In the genomic region with DNA sequence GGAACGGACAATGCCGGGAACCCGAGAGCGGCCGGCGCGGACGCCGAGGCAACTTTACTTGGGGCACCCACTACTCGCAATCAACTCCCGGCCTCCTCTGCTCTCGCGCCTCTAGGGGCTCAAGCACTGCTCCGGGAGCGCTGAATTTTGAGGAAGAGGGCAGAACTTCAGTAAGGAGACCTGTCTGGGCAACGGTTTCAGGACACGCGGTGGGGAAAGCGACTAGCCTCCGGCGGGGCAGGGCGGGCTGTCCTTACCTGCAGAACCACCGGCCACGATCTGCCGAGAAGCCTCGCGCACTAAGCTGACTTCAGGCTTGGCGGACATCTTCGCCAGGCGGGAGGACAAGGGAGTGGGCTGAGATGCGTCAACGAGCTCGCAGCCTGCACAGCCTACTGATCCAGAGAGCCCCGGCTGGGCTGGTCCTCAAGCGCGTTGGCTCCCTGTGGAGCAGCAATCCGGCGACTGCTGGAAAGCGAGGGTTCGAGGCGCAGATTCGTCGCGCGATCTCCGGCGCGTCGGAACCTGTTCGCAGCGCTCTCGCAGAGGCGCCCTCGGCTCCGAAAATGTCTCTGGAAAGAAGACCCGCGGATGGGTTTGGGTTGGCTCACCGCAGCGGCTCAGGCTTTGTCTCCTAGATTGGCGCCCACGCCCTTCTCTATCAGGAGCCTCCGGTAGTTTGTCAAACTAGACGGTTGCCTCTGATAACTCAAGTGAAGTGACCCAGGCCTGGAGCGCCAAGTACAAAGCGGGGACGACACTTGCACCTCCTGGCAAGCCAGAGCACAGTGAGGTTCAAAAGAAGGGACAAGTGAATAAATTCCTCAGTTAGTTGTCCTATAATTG, we compare ENCODE assay signal across 8 cellular contexts. TPM values are rescaled to one million over a fixed set of nuclear protein-coding genes. Genes with fewer than 3 reads are reported as not detected.
DNase-seq lines count a peak whose midpoint lies in the region; ATAC-seq and TF ChIP-seq lines count a peak whose summit lies in the region.

A gene (minus strand): TSS at position 583 of the 846 bp plus-strand sequence.

- 3% methylated on average over 66 of the region's 66 CpGs for WGBS in thymus

- H3K27me3 ChIP-seq in thymus (ENCODE audit: control insufficient read depth, insufficient read depth) = peaks cover 11% of the 10 kb centered on the region

- TF ChIP-seq CTCF in C4-2B (conservative IDR thresholded peaks at IDR 0.05) = no peak; the same call in 1 of the 2 replicates

- no peak for TF ChIP-seq RAD21 in Ishikawa (IDR thresholded peaks at IDR 0.05; ENCODE audit: low read depth)

- TF ChIP-seq EP300 in Ishikawa (IDR thresholded peaks at IDR 0.05; ENCODE audit: borderline replicate concordance) = peak; percentile 15; the same call in 1 of the 2 replicates

- ATAC-seq in HG03565 (IDR thresholded peaks at IDR 0.05; ENCODE audit: unreplicated experiment) = no peak

- peak; percentile 90 for TF ChIP-seq POLR2A in erythroblast (IDR thresholded peaks at IDR 0.05; ENCODE audit: low read length)

- H3K27ac ChIP-seq in C4-2B = peak within 1 kb of the TSS; percentile 92
- peak within 1 kb of the TSS; percentile 74 for H3K27ac ChIP-seq in thymus (ENCODE audit: low read depth)

- DNase-seq in SK-MEL-5 (ENCODE audit: low read depth, low spot score) (peak; percentile 73), erythroblast (lab: John Stamatoyannopoulos, UW) (peak; percentile 92 to 95), medulla oblongata (ENCODE audit: extremely low spot score) (peak; percentile 76), SK-N-DZ (ENCODE audit: low spot score) (no peak)

- H3K9me3 ChIP-seq in thymus (ENCODE audit: control insufficient read depth) = no peaks in the 10 kb centered on the region

- no peaks in the 10 kb centered on the region for H3K4me1 ChIP-seq in thymus (ENCODE audit: control insufficient read depth, insufficient read depth, low read length)

- no peaks in the 10 kb centered on the region for H3K36me3 ChIP-seq in thymus (ENCODE audit: control insufficient read depth, insufficient read depth)

- H3K4me3 ChIP-seq in thymus (ENCODE audit: low read length) = peak within 1 kb of the TSS; percentile 21

- in situ Hi-C loops in SK-MEL-5 (cut with HindIII; ENCODE audit: low pct_unique_long_range_greater_than_20kb, low sequenced_read_pairs) = no loop called here

TF ChIP-seq in Ishikawa, 13 proteins besides CTCF, POLR2A, EP300 and RAD21:
- TF ChIP-seq TCF12 (IDR thresholded peaks at IDR 0.05; ENCODE audit: low read depth) = peak; percentile 34; the same call in 1 of the 2 replicates
- TF ChIP-seq YY1 (IDR thresholded peaks at IDR 0.05; ENCODE audit: low read depth) = peak; percentile 73
- TF ChIP-seq CREB1 (IDR thresholded peaks at IDR 0.05; ENCODE audit: low read depth) = no peak
- TF ChIP-seq, protein P1, sequence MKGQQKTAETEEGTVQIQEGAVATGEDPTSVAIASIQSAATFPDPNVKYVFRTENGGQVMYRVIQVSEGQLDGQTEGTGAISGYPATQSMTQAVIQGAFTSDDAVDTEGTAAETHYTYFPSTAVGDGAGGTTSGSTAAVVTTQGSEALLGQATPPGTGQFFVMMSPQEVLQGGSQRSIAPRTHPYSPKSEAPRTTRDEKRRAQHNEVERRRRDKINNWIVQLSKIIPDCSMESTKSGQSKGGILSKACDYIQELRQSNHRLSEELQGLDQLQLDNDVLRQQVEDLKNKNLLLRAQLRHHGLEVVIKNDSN (IDR thresholded peaks at IDR 0.05) = peak; percentile 34; the same call in 1 of the 2 replicates
- TF ChIP-seq, protein P2, sequence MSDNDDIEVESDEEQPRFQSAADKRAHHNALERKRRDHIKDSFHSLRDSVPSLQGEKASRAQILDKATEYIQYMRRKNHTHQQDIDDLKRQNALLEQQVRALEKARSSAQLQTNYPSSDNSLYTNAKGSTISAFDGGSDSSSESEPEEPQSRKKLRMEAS (IDR thresholded peaks at IDR 0.05) = peak; percentile 81
- no peak for TF ChIP-seq NFIC (IDR thresholded peaks at IDR 0.05)
- 0 out of 2 replicates have a peak, but pooled peaks have one; percentile 19 for TF ChIP-seq CEBPB (IDR thresholded peaks at IDR 0.05)
- no peak for TF ChIP-seq EGR1 (IDR thresholded peaks at IDR 0.05)
- no peak for TF ChIP-seq TEAD4 (IDR thresholded peaks at IDR 0.05)
- TF ChIP-seq ZBTB7A (IDR thresholded peaks at IDR 0.05; ENCODE audit: low read depth) = no peak
- TF ChIP-seq TAF1 (IDR thresholded peaks at IDR 0.05; ENCODE audit: low read depth) = peak; percentile 95
- no peak for TF ChIP-seq FOXM1 (IDR thresholded peaks at IDR 0.05; ENCODE audit: borderline replicate concordance, low read depth)
TF ChIP-seq in Ishikawa: peak in this region for 6.

RNA-seq across cellular contexts. Expression of the gene that starts here (rescaled TPM):
- 1.8 TPM in 1 of 2 replicates, not detected in the other for total RNA-seq in SK-MEL-5 (2014; rRNA removed; shearing (Covaris generic))
- 0.05 and 0.12 TPM in 2 replicates for polyA plus RNA-seq in SK-MEL-5 (2015; cell fraction: cytosol; rRNA removed)
- not detected in 2 replicates for polyA plus RNA-seq in SK-MEL-5 (2015; cell fraction: nucleus; rRNA removed)
- polyA plus RNA-seq in thymus = 0.46 TPM
- not detected in 2 replicates for polyA plus RNA-seq in SK-N-DZ (2014; cell fraction: cytosol; rRNA removed)
- not detected in 2 replicates for polyA plus RNA-seq in SK-N-DZ (2014; cell fraction: nucleus; rRNA removed)
